Comparison of ENCODE assay signal across 11 cellular contexts in the genomic region with DNA sequence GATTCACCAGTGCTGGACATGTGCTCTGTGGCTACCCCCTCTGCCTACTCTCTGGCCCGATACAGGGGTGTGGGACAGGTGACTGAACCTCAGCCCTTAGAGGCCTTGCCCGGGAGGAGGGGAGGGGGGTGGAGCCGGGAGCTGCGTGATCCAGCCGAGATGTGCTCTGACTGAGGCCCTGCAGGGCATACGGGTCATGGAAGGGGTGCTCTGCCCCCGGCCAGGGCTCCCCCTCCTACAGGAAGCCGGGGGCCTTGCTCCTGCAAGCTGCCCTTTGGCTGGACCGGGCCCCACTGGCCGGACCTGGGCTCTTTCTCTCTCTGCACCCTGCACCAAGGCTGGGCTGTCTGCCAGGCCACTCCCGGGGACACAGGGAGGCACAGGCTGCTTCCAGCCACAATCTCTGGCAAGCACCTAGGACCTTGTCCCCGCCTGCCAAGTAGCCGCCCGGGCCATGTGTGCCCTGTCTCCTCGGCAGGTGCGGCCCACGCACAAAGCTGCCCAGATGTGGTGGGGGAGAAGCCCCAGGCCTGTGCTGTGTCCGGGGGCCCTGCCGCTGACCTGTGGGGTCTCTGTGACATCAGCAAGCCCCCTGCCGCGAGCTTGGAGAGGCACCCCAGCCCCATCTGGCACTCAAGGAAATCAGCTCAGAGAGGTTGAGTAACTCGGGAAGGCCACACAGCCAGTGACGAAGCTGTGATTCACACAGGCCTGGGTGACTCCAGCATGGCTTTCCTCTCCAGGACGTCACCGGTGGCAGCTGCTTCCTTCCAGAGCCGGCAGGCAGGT. TPM values are rescaled to one million over a fixed set of nuclear protein-coding genes. Genes with fewer than 3 reads are reported as not detected.
DNase-seq lines count a peak whose midpoint lies in the region; ATAC-seq and TF ChIP-seq lines count a peak whose summit lies in the region.
"Had no signal": no experiment of that assay in that cellular context is flagged by ENCODE, and none has a peak within 500 bp of the region (broad histone marks: within the 10 kb centered on the region; RNA-seq: fewer than 3 reads in every experiment).

No MANE protein-coding gene starts in this region.

- intact Hi-C loops in heart left ventricle (cut with DNase I) = no loop called here

- CTCF ChIA-PET in RWPE1 (lab: Yijun Ruan, JAX) = interaction anchor here (0.6 to 2.2 kb wide), 4 partner anchors 8 to 159 kb away, joined by 3 to 8 read pairs (median 3); no protein-coding TSS in a partner anchor

- 28 to 41% (median 37%) methylated on average over 10 to 26 of the region's 26 CpGs for WGBS in heart left ventricle, 4 donors

- ATAC-seq in activated T-cell treated with anti-CD3 and anti-CD28 coated beads, Interleukin-2, amount 50 U/mL, for 72 hours (replicated peaks in 1 of 2) = peak; percentile 19 to 57
- ATAC-seq in heart left ventricle (peak; percentile 81 to 94 (median 90)), GM18868 (IDR thresholded peaks at IDR 0.05; ENCODE audit: unreplicated experiment) (no peak)
- ATAC-seq in stimulated activated effector memory CD8-positive, alpha-beta T cell treated with anti-CD3 and anti-CD28 coated beads, Interleukin-12 subunit alpha, Interleukin-12 subunit beta, amount 100 ng/mL, for 72 hours = peak; percentile 65

- peaks cover 12% of the 10 kb centered on the region for H3K4me1 Mint-ChIP-seq in activated T-cell treated with anti-CD3 and anti-CD28 coated beads, Interleukin-2, amount 50 U/mL, for 72 hours (ENCODE audit: low read depth)
- peaks cover 5% of the 10 kb centered on the region for H3K4me1 Mint-ChIP-seq in activated T-cell treated with anti-CD3 and anti-CD28 coated beads, Interleukin-2, amount 50 U/mL, for 24 hours (ENCODE audit: low read depth)
- H3K4me1 Mint-ChIP-seq in stimulated activated effector memory CD8-positive, alpha-beta T cell treated with anti-CD3 and anti-CD28 coated beads, Interleukin-12 subunit alpha, Interleukin-12 subunit beta, amount 100 ng/mL, for 72 hours = peaks cover 17% of the 10 kb centered on the region
- H3K4me1 Mint-ChIP-seq: brain had no signal

- peaks cover 0 to 12% (median 0%) of the 10 kb centered on the region in 12 donors for H3K4me1 ChIP-seq in heart left ventricle

- TF ChIP-seq CTCF in RWPE1 (conservative IDR thresholded peaks at IDR 0.05; ENCODE audit: low read depth) (no peak), heart left ventricle (IDR thresholded peaks at IDR 0.05) (no peak), WERI-Rb-1 (IDR thresholded peaks at IDR 0.05; ENCODE audit: low read depth, low read length) (no peak)

- no peak overlapping the region for H3K27ac Mint-ChIP-seq in activated T-cell treated with anti-CD3 and anti-CD28 coated beads, Interleukin-2, amount 50 U/mL, for 72 hours
- no peak overlapping the region for H3K27ac Mint-ChIP-seq in activated T-cell treated with anti-CD3 and anti-CD28 coated beads, Interleukin-2, amount 50 U/mL, for 24 hours
- H3K27ac Mint-ChIP-seq in stimulated activated effector memory CD8-positive, alpha-beta T cell treated with anti-CD3 and anti-CD28 coated beads, Interleukin-12 subunit alpha, Interleukin-12 subunit beta, amount 100 ng/mL, for 72 hours = no peak overlapping the region
- H3K27ac Mint-ChIP-seq: brain; CD4-positive, alpha-beta T cell had no signal

- DNase-seq in activated T-cell treated with anti-CD3 and anti-CD28 coated beads, Interleukin-2, amount 50 U/mL, for 72 hours = no peak
- no peak for DNase-seq in activated T-cell treated with anti-CD3 and anti-CD28 coated beads, Interleukin-2, amount 50 U/mL, for 24 hours
- DNase-seq in RWPE1 (ENCODE audit: low spot score) (no peak), heart left ventricle (peak; percentile 80 to 92 (median 87)), WERI-Rb-1 (no peak), middle frontal gyrus (ENCODE audit: extremely low spot score, low spot score) (no peak)
- no peak for DNase-seq in stimulated activated effector memory CD8-positive, alpha-beta T cell treated with anti-CD3 and anti-CD28 coated beads, Interleukin-12 subunit alpha, Interleukin-12 subunit beta, amount 100 ng/mL, for 72 hours (ENCODE audit: low spot score in 2 of 2)
- DNase-seq: CD4-positive, alpha-beta T cell; NCI-H2107 had no signal

- no peak overlapping the region for H3K4me3 ChIP-seq in heart left ventricle
- H3K4me3 ChIP-seq in WERI-Rb-1 (ENCODE audit: low read depth, low read length) = no peak overlapping the region

- H3K36me3 ChIP-seq in heart left ventricle (no peaks in the 10 kb centered on the region), WERI-Rb-1 (no peaks in the 10 kb centered on the region)

- no peak overlapping the region for H3K4me3 Mint-ChIP-seq in activated T-cell treated with anti-CD3 and anti-CD28 coated beads, Interleukin-2, amount 50 U/mL, for 72 hours
- H3K4me3 Mint-ChIP-seq in activated T-cell treated with anti-CD3 and anti-CD28 coated beads, Interleukin-2, amount 50 U/mL, for 24 hours = no peak overlapping the region
- H3K4me3 Mint-ChIP-seq in stimulated activated effector memory CD8-positive, alpha-beta T cell treated with anti-CD3 and anti-CD28 coated beads, Interleukin-12 subunit alpha, Interleukin-12 subunit beta, amount 100 ng/mL, for 72 hours = no peak overlapping the region
- H3K4me3 Mint-ChIP-seq: brain; CD4-positive, alpha-beta T cell had no signal

- no peaks in the 10 kb centered on the region for H3K27me3 Mint-ChIP-seq in activated T-cell treated with anti-CD3 and anti-CD28 coated beads, Interleukin-2, amount 50 U/mL, for 72 hours (ENCODE audit: low read depth)
- no peaks in the 10 kb centered on the region for H3K27me3 Mint-ChIP-seq in activated T-cell treated with anti-CD3 and anti-CD28 coated beads, Interleukin-2, amount 50 U/mL, for 24 hours
- H3K27me3 Mint-ChIP-seq: CD4-positive, alpha-beta T cell had no signal

- H3K27me3 ChIP-seq in heart left ventricle (peaks cover 0 to 20% (median 5%) of the 10 kb centered on the region in 9 donors), WERI-Rb-1 (ENCODE audit: insufficient read depth, low read depth, severe bottlenecking) (no peaks in the 10 kb centered on the region)

- POLR2A ChIA-PET in RWPE1 (lab: Yijun Ruan, JAX; ENCODE audit: low non-redundant PET) = interaction anchor here (0.9 kb wide), 1 partner anchor 44 kb away, joined by 4 read pairs; no protein-coding TSS in a partner anchor

- peaks cover 0 to 2% of the 10 kb centered on the region in 2 donors for H3K9me3 Mint-ChIP-seq in activated T-cell treated with anti-CD3 and anti-CD28 coated beads, Interleukin-2, amount 50 U/mL, for 72 hours
- no peaks in the 10 kb centered on the region for H3K9me3 Mint-ChIP-seq in activated T-cell treated with anti-CD3 and anti-CD28 coated beads, Interleukin-2, amount 50 U/mL, for 24 hours
- no peaks in the 10 kb centered on the region for H3K9me3 Mint-ChIP-seq in stimulated activated effector memory CD8-positive, alpha-beta T cell treated with anti-CD3 and anti-CD28 coated beads, Interleukin-12 subunit alpha, Interleukin-12 subunit beta, amount 100 ng/mL, for 72 hours
- H3K9me3 Mint-ChIP-seq: brain; CD4-positive, alpha-beta T cell had no signal

- no peaks in the 10 kb centered on the region for H3K9me3 ChIP-seq in heart left ventricle
- H3K9me3 ChIP-seq in WERI-Rb-1 (ENCODE audit: severe bottlenecking) = no peaks in the 10 kb centered on the region

- peak overlapping the region; percentile 67 for H3K27ac ChIP-seq in RWPE1
- H3K27ac ChIP-seq in heart left ventricle = peak overlapping the region in 3 of 12 donors; percentile 24 to 55 (median 37)
- no peak overlapping the region for H3K27ac ChIP-seq in WERI-Rb-1

- TF ChIP-seq POLR2A in heart left ventricle (IDR thresholded peaks at IDR 0.05) = no peak

- H3K36me3 Mint-ChIP-seq in activated T-cell treated with anti-CD3 and anti-CD28 coated beads, Interleukin-2, amount 50 U/mL, for 72 hours (ENCODE audit: insufficient read depth in 2 of 2) = no peaks in the 10 kb centered on the region
- no peaks in the 10 kb centered on the region for H3K36me3 Mint-ChIP-seq in activated T-cell treated with anti-CD3 and anti-CD28 coated beads, Interleukin-2, amount 50 U/mL, for 24 hours (ENCODE audit: low read depth)
- peaks cover 11% of the 10 kb centered on the region for H3K36me3 Mint-ChIP-seq in stimulated activated effector memory CD8-positive, alpha-beta T cell treated with anti-CD3 and anti-CD28 coated beads, Interleukin-12 subunit alpha, Interleukin-12 subunit beta, amount 100 ng/mL, for 72 hours
- H3K36me3 Mint-ChIP-seq: brain had no signal

RNA-seq across cellular contexts. Expression of a gene that starts 1.5 kb away (rescaled TPM):
- 10 to 100 TPM in 1 of 2 donors, 1 to 10 TPM in 1; 5.6 to 13.0 TPM for total RNA-seq in activated T-cell treated with anti-CD3 and anti-CD28 coated beads, Interleukin-2, amount 50 U/mL, for 72 hours
- 10 to 100 TPM in 1 of 9 donors, 1 to 10 TPM in 5, under 1 TPM in 3; 0.81 to 12.2 (median 3.7) TPM for total RNA-seq in heart left ventricle
- 1 to 10 TPM in 1 of 2 donors, under 1 TPM in 1; 0.47 to 6.2 TPM for polyA plus RNA-seq in heart left ventricle

RNA-seq across cellular contexts. Expression of a gene that starts 8.1 kb away (rescaled TPM):
- 10 to 100 TPM; 63.5 to 77.8 TPM for total RNA-seq in activated T-cell treated with anti-CD3 and anti-CD28 coated beads, Interleukin-2, amount 50 U/mL, for 72 hours
- total RNA-seq in heart left ventricle = 10 to 100 TPM; 23.3 to 43.9 (median 33.2) TPM
- polyA plus RNA-seq in heart left ventricle = 10 to 100 TPM; 38.7 to 53.6 TPM

RNA-seq across cellular contexts. Expression of a gene that starts 26.0 kb away (rescaled TPM):
- total RNA-seq in activated T-cell treated with anti-CD3 and anti-CD28 coated beads, Interleukin-2, amount 50 U/mL, for 72 hours = 10 to 100 TPM; 28.6 to 37.9 TPM
- total RNA-seq in heart left ventricle = 10 to 100 TPM; 28.7 to 56.3 (median 34.1) TPM
- 10 to 100 TPM; 20.1 to 59.5 TPM for polyA plus RNA-seq in heart left ventricle

RNA-seq across cellular contexts. Expression of a gene that starts 26.7 kb away (rescaled TPM):
- 10 to 100 TPM; 11.0 to 11.9 TPM for total RNA-seq in activated T-cell treated with anti-CD3 and anti-CD28 coated beads, Interleukin-2, amount 50 U/mL, for 72 hours
- total RNA-seq in heart left ventricle = 10 to 100 TPM in 4 of 9 donors, 1 to 10 TPM in 5; 6.8 to 17.7 (median 9.7) TPM
- polyA plus RNA-seq in heart left ventricle = 10 to 100 TPM; 16.0 to 16.2 TPM

RNA-seq across cellular contexts. Expression of a gene that starts 35.2 kb away (rescaled TPM):
- total RNA-seq in activated T-cell treated with anti-CD3 and anti-CD28 coated beads, Interleukin-2, amount 50 U/mL, for 72 hours = 10 to 100 TPM in 1 of 2 donors, 1 to 10 TPM in 1; 8.1 to 14.2 TPM
- total RNA-seq in heart left ventricle = 1 to 10 TPM in 2 of 9 donors, under 1 TPM in 5, not detected in 2; 0.72 to 3.5 (median 0.85) TPM
- under 1 TPM; 0.84 to 0.93 TPM for polyA plus RNA-seq in heart left ventricle

Comparison
In these comparisons a context has a peak if more than half of its experiments do, and no peak if none do; other contexts are left out.
1. DNase-seq: peak in heart left ventricle (5 of 5); none in activated T-cell treated with anti-CD3 and anti-CD28 coated beads, Interleukin-2, amount 50 U/mL, for 72 hours (0 of 2), activated T-cell treated with anti-CD3 and anti-CD28 coated beads, Interleukin-2, amount 50 U/mL, for 24 hours (single experiment), RWPE1 (single experiment), stimulated activated effector memory CD8-positive, alpha-beta T cell treated with anti-CD3 and anti-CD28 coated beads, Interleukin-12 subunit alpha, Interleukin-12 subunit beta, amount 100 ng/mL, for 72 hours (0 of 2), WERI-Rb-1 (single experiment) and middle frontal gyrus (single experiment).